In genomic region chr2:47256416-47257087, GRCh38 we compare ENCODE assay signal across 1 cellular context.
TF ChIP-seq lines count a peak whose summit lies in the region.

No MANE protein-coding gene starts in this region.

TF ChIP-seq in IMR-90, 13 proteins besides CTCF, POLR2A, EP300 and RAD21 (continued from another document):
- TF ChIP-seq RFX5 (IDR thresholded peaks at IDR 0.05; ENCODE audit: low read depth, low read length): no peak
- no peak for TF ChIP-seq MAFK (IDR thresholded peaks at IDR 0.05; ENCODE audit: low read depth, low read length)
- no peak for TF ChIP-seq FOS (IDR thresholded peaks at IDR 0.05; ENCODE audit: low read depth, low read length)
